Comparison of ENCODE assay signal across 22 cellular contexts in genomic region chr15:42578984-42579537, GRCh38.
"Had no signal": no experiment of that assay in that cellular context is flagged by ENCODE, and none has a peak within 500 bp of the region (broad histone marks: within the 10 kb centered on the region; RNA-seq: fewer than 3 reads in every experiment).

No MANE protein-coding gene starts in this region.

- H3K27ac Mint-ChIP-seq: activated CD4-positive, alpha-beta memory T cell treated with anti-CD3 and anti-CD28 coated beads for 36 hours; activated CD4-positive, alpha-beta T cell treated with anti-CD3 and anti-CD28 coated beads, Interleukin-2, amount 10 ng/mL, durations not matched to agents 24 days and 14 days; activated naive CD8-positive, alpha-beta T cell treated with anti-CD3 and anti-CD28 coated beads, Interleukin-2, amount 50 U/mL, for 24 hours; activated T-helper 2 cell treated with anti-CD3 and anti-CD28 coated beads, Interferon-gamma antibody, Interleukin-2, Interleukin-4, amounts not matched to agents 10 μg/mL and 5 μg/mL and 100 μg/mL, durations not matched to agents 14 hours and 24 hours and 36 hours had no signal

- H3K27ac ChIP-seq: left lung, lower lobe of right lung, spleen had no signal

- ATAC-seq: activated naive CD8-positive, alpha-beta T cell treated with anti-CD3 and anti-CD28 coated beads, Interleukin-2, amount 50 U/mL, for 24 hours; left lung; lower lobe of right lung; right cardiac atrium; stimulated activated naive CD8-positive, alpha-beta T cell treated with anti-CD3 and anti-CD28 coated beads, Interleukin-15, Interleukin-2, amounts not matched to agents 100 U/mL and 50 U/mL, for 24 hours had no signal

- H3K27me3 ChIP-seq: dorsolateral prefrontal cortex, testis had no signal

- H3K4me3 ChIP-seq: coronary artery, dorsolateral prefrontal cortex, left lung, lower lobe of right lung, spleen, testis, transverse colon had no signal

- H3K9me3 ChIP-seq: left lung, lower lobe of right lung, spleen, testis, transverse colon had no signal

- H3K4me3 Mint-ChIP-seq: activated CD4-positive, alpha-beta memory T cell treated with anti-CD3 and anti-CD28 coated beads for 36 hours; activated naive CD8-positive, alpha-beta T cell treated with anti-CD3 and anti-CD28 coated beads, Interleukin-2, amount 50 U/mL, for 24 hours had no signal

- H3K9me3 Mint-ChIP-seq: activated CD4-positive, alpha-beta memory T cell treated with anti-CD3 and anti-CD28 coated beads for 36 hours; activated CD4-positive, alpha-beta T cell treated with anti-CD3 and anti-CD28 coated beads, Interleukin-2, amount 10 ng/mL, durations not matched to agents 24 days and 14 days; activated naive CD4-positive, alpha-beta T cell treated with anti-CD3 and anti-CD28 coated beads, Interleukin-2, amount 50 U/mL, for 24 hours; activated naive CD8-positive, alpha-beta T cell treated with anti-CD3 and anti-CD28 coated beads, Interleukin-2, amount 50 U/mL, for 24 hours; activated T-helper 2 cell treated with anti-CD3 and anti-CD28 coated beads, Interferon-gamma antibody, Interleukin-2, Interleukin-4, amounts not matched to agents 10 μg/mL and 5 μg/mL and 100 μg/mL, durations not matched to agents 14 hours and 24 hours and 36 hours had no signal

- H3K36me3 Mint-ChIP-seq: activated CD4-positive, alpha-beta memory T cell treated with anti-CD3 and anti-CD28 coated beads for 36 hours; activated naive CD4-positive, alpha-beta T cell treated with anti-CD3 and anti-CD28 coated beads, Interleukin-2, amount 50 U/mL, for 24 hours had no signal

- H3K36me3 ChIP-seq: left lung, lower lobe of right lung, spleen, transverse colon had no signal

- DNase-seq: activated CD4-positive, alpha-beta memory T cell treated with anti-CD3 and anti-CD28 coated beads for 36 hours; activated CD4-positive, alpha-beta T cell treated with anti-CD3 and anti-CD28 coated beads, Interleukin-2, amount 10 ng/mL, durations not matched to agents 24 days and 14 days; activated CD4-positive, CD25-positive, alpha-beta regulatory T cell treated with anti-CD3 and anti-CD28 coated beads, Interleukin-2, amount 50 U/mL, for 72 hours; activated naive CD8-positive, alpha-beta T cell treated with anti-CD3 and anti-CD28 coated beads, Interleukin-2, amount 50 U/mL, for 24 hours; activated T-cell treated with anti-CD3 and anti-CD28 coated beads, Interleukin-2, amount 50 U/mL, for 48 hours; amygdala; cerebellar nuclear complex; dorsolateral prefrontal cortex; effector memory CD4-positive, alpha-beta T cell; left lung; lower lobe of right lung; mesenchymal stem cell; occipital lobe; right cardiac atrium; spleen; stimulated activated naive CD8-positive, alpha-beta T cell treated with anti-CD3 and anti-CD28 coated beads, Interleukin-15, Interleukin-2, amounts not matched to agents 100 U/mL and 50 U/mL, for 24 hours; T1000; testis; transverse colon had no signal
